In the genomic region with DNA sequence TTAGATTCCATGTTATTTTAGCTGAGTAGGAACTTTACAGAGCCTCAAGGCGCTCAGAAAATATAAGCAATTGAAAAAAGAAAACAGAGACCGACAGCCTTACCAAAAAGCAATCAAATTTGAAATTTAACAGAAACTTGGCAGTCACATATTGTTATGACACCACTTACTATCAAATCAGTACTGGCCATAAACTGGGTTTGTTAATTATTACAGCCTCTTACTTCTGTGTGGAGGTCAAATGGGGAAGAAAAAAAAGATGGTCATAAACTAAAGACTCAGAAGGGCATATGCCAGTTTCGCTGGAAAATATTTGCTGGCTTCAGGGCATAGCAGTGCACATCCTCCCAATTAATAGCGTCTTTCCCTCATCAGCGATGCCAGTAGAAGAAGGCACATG, we compare ENCODE assay signal across 19 cellular contexts.
"Had no signal": no experiment of that assay in that cellular context is flagged by ENCODE, and none has a peak within 500 bp of the region (broad histone marks: within the 10 kb centered on the region; RNA-seq: fewer than 3 reads in every experiment).

No MANE protein-coding gene starts in this region.

- H3K36me3 ChIP-seq: cardiac muscle cell, gastroesophageal sphincter, sigmoid colon, stomach, thoracic aorta had no signal

- H3K4me1 ChIP-seq: gastroesophageal sphincter, psoas muscle, stomach had no signal

- DNase-seq: dermis blood vessel endothelial cell; effector CD4-positive, alpha-beta T cell; endodermal cell; glutamatergic neuron; immature natural killer cell; left cardiac atrium; mammary epithelial cell; psoas muscle; sigmoid colon; stimulated activated CD4-positive, alpha-beta T cell treated with anti-CD3 and anti-CD28 coated beads, Interleukin-12 subunit alpha, Interleukin-12 subunit beta, amount 100 ng/mL, for 4 hours; stimulated activated naive CD4-positive, alpha-beta T cell; stomach; substantia nigra had no signal

- H3K4me3 ChIP-seq: cardiac muscle cell, gastroesophageal sphincter, psoas muscle, sigmoid colon, skin epidermis, stomach, thoracic aorta had no signal

- H3K27me3 ChIP-seq: cardiac muscle cell, gastroesophageal sphincter, sigmoid colon, stomach had no signal

- H3K9me3 ChIP-seq: gastroesophageal sphincter, psoas muscle, sigmoid colon, stomach, thoracic aorta had no signal

- H3K27ac ChIP-seq: cardiac muscle cell, gastroesophageal sphincter, psoas muscle, sigmoid colon, skin epidermis, stomach, thoracic aorta had no signal

- FAIRE-seq: keratinocyte had no signal

- ATAC-seq: esophagus mucosa, gastroesophageal sphincter, left cardiac atrium, psoas muscle had no signal
